8 cellular contexts compared by ENCODE assay signal in the genomic region with DNA sequence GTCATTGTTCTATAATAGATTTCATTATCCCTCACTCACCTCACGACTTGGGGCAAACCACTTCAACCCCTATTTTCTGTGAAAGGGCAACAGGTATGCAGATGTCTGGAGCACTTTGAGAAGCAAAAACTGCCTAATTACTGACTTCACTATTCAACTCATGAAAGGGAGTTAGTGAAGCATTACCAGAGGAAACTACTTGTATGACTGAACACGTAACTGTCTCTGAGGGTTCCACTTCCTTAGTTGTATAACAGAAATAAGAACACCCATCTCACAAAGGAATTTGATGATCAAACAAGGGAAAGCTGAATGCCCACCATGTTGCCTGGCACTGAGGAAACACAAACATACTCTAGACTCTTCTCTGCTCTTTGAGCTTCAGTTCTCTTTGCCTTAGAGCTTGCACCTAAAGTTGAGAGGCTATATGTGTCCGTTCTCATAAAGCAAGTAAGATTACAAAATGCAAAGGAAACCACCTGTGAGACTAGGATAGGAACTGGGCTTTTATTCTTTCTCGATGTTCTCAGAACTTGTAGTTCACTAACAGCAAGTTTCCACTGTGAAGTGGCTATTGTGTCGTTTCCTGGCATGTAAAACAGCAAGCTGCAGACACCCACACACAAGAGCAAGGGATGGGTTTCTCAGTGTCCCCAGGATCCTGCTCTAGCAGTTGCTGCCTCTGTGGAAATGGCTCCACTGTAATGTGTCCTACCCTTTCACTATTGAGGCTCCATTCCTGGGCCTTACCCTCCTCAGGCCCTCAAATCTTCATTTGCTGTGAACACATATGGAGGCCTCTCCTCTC. TPM values are rescaled to one million over a fixed set of nuclear protein-coding genes. Genes with fewer than 3 reads are reported as not detected.
DNase-seq lines count a peak whose midpoint lies in the region; ATAC-seq, FAIRE-seq and TF ChIP-seq lines count a peak whose summit lies in the region.

No MANE protein-coding gene starts in this region.

- H3K36me3 Mint-ChIP-seq in activated naive CD8-positive, alpha-beta T cell treated with anti-CD3 and anti-CD28 coated beads, Interleukin-2, amount 50 U/mL, for 24 hours (ENCODE audit: low read depth), result peaks cover 45% of the 10 kb centered on the region

- TF ChIP-seq POLR2A in GM12891 (IDR thresholded peaks at IDR 0.05; ENCODE audit: low read depth, low read length), result peak; percentile 94

- FAIRE-seq in GM12891 (lab: Jason Lieb, UNC), result peak; percentile 89

- peak; percentile 53 for ATAC-seq in GM21390 (IDR thresholded peaks at IDR 0.05; ENCODE audit: unreplicated experiment)
- ATAC-seq in HG03575 (IDR thresholded peaks at IDR 0.05; ENCODE audit: extremely low read depth, insufficient number of reproducible peaks, low FRiP score, unreplicated experiment), result peak; percentile 56
- peak; percentile 64 for ATAC-seq in activated naive CD8-positive, alpha-beta T cell treated with anti-CD3 and anti-CD28 coated beads, Interleukin-2, amount 50 U/mL, for 24 hours

- peak overlapping the region; percentile 93 for H3K4me3 Mint-ChIP-seq in activated naive CD8-positive, alpha-beta T cell treated with anti-CD3 and anti-CD28 coated beads, Interleukin-2, amount 50 U/mL, for 24 hours

- no peaks in the 10 kb centered on the region for H3K9me3 Mint-ChIP-seq in activated naive CD8-positive, alpha-beta T cell treated with anti-CD3 and anti-CD28 coated beads, Interleukin-2, amount 50 U/mL, for 24 hours

- intact Hi-C loops in posterior vena cava (cut with DNase I), result loop anchor here in 1 of 2 donors (10.0 kb wide), 1 partner anchor 52 kb away; no protein-coding TSS in a partner anchor

- H3K4me1 Mint-ChIP-seq in activated naive CD8-positive, alpha-beta T cell treated with anti-CD3 and anti-CD28 coated beads, Interleukin-2, amount 50 U/mL, for 24 hours, result peaks cover 70% of the 10 kb centered on the region

- peaks cover 6% of the 10 kb centered on the region for H3K27me3 Mint-ChIP-seq in activated naive CD8-positive, alpha-beta T cell treated with anti-CD3 and anti-CD28 coated beads, Interleukin-2, amount 50 U/mL, for 24 hours

- DNase-seq in GM12891 (ENCODE audit: insufficient read length, low spot score) (peak; percentile 21), ureter (ENCODE audit: low spot score) (no peak), NCI-H510A (lab: John Stamatoyannopoulos, UW) (no peak), posterior vena cava (ENCODE audit: low spot score) (no peak)
- peak; percentile 44 for DNase-seq in activated naive CD8-positive, alpha-beta T cell treated with anti-CD3 and anti-CD28 coated beads, Interleukin-2, amount 50 U/mL, for 24 hours
- peak; percentile 31 to 37 for DNase-seq in stimulated activated CD8-positive, alpha-beta memory T cell treated with anti-CD3 and anti-CD28 coated beads, Interleukin-7, amount 100 ng/mL, for 4 hours (ENCODE audit: low read depth in 2 of 2)

- peak overlapping the region; percentile 96 for H3K27ac Mint-ChIP-seq in activated naive CD8-positive, alpha-beta T cell treated with anti-CD3 and anti-CD28 coated beads, Interleukin-2, amount 50 U/mL, for 24 hours

TF ChIP-seq in GM12891, 5 proteins besides CTCF, POLR2A, EP300 and RAD21:
- peak; percentile 90 for TF ChIP-seq POLR2AphosphoS5 (IDR thresholded peaks at IDR 0.05; ENCODE audit: low read depth, low read length)
- TF ChIP-seq PAX5 (IDR thresholded peaks at IDR 0.05; ENCODE audit: insufficient read depth, low read length, severe bottlenecking), result peak; percentile 56
- peak; percentile 84 for TF ChIP-seq TAF1 (IDR thresholded peaks at IDR 0.05; ENCODE audit: low read depth, low read length)
- TF ChIP-seq SPI1 (IDR thresholded peaks at IDR 0.05; ENCODE audit: low read depth, low read length), result peak; percentile 87
- peak; percentile 88 for TF ChIP-seq POU2F2 (IDR thresholded peaks at IDR 0.05; ENCODE audit: low read depth, low read length)
TF ChIP-seq in GM12891: peak in this region for 5.

RNA-seq across cellular contexts. Expression of gene TMEM243, which starts 2.6 kb away (rescaled TPM):
- polyA plus RNA-seq in GM12891 (2012; ENCODE audit: low read depth, missing spikeins), result 90.1 TPM
- 39.3 TPM for total RNA-seq in ureter
- total RNA-seq in posterior vena cava, result 10 to 100 TPM; 18.7 to 21.0 TPM

Comparison
In these comparisons a context has a peak if more than half of its experiments do, and no peak if none do; other contexts are left out.
1. DNase-seq: peak in GM12891 (single experiment), activated naive CD8-positive, alpha-beta T cell treated with anti-CD3 and anti-CD28 coated beads, Interleukin-2, amount 50 U/mL, for 24 hours (single experiment) and stimulated activated CD8-positive, alpha-beta memory T cell treated with anti-CD3 and anti-CD28 coated beads, Interleukin-7, amount 100 ng/mL, for 4 hours (2 of 2); none in ureter (single experiment), NCI-H510A (single experiment) and posterior vena cava (single experiment).
2. Peak in every context shown above with its lines, with median percentiles within 50 percentile points of each other: ATAC-seq.